ENCODE assay signal across 1 cellular context in the genomic region with DNA sequence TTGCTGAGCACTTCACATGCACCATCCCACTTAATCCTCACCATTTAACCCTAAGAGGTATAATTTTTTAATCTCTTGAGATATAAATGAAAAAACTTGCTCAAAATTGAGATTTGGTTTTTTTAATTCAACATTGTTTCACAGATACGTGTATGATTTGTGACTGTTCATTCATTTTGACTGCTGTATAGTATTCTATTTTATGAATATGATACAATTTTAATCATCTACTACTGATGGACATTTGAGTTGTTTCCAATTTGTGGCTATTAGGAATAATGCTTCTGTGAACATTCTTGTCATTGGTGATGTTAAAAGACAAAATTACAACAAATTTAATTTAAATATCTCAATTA.
TF ChIP-seq lines count a peak whose summit lies in the region.

No MANE protein-coding gene starts in this region.

TF ChIP-seq in GM23338, 12 proteins besides CTCF, POLR2A, EP300 and RAD21 (continued from another document):
- TF ChIP-seq, protein P1, sequence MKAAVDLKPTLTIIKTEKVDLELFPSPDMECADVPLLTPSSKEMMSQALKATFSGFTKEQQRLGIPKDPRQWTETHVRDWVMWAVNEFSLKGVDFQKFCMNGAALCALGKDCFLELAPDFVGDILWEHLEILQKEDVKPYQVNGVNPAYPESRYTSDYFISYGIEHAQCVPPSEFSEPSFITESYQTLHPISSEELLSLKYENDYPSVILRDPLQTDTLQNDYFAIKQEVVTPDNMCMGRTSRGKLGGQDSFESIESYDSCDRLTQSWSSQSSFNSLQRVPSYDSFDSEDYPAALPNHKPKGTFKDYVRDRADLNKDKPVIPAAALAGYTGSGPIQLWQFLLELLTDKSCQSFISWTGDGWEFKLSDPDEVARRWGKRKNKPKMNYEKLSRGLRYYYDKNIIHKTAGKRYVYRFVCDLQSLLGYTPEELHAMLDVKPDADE (IDR thresholded peaks at IDR 0.05): no peak
